7 cellular contexts compared by ENCODE assay signal in genomic region chr6:34246563-34247391, GRCh38. TPM values are rescaled to one million over a fixed set of nuclear protein-coding genes. Genes with fewer than 3 reads are reported as not detected.
DNase-seq lines count a peak whose midpoint lies in the region; ATAC-seq and TF ChIP-seq lines count a peak whose summit lies in the region.

No MANE protein-coding gene starts in this region.

- H3K56ac ChIP-seq in IMR-90 (ENCODE audit: extremely low read depth, insufficient read depth, low read length), result no peak overlapping the region

- peak; percentile 90 for DNase-seq in ELF-1 (ENCODE audit: low read depth, low spot score)
- peak; percentile 46 for DNase-seq in IMR-90
- peak in 4 of 5 donors; percentile 27 to 41 (median 40) for DNase-seq in T-helper 1 cell
- DNase-seq in cardiac fibroblast (ENCODE audit: low read depth in 2 of 2), result peak; percentile 35 to 37
- no peak for DNase-seq in natural killer cell treated with Interleukin-12 subunit alpha and Interleukin-12 subunit beta and Interleukin-15 and Interleukin-18, amount 100 ng/mL, for 72 hours (ENCODE audit: low spot score)
- no peak for DNase-seq in A172 (ENCODE audit: low spot score)
- no peak for DNase-seq in tibial artery

- H2AK9ac ChIP-seq in IMR-90 (replicated peaks; ENCODE audit: low read depth, low read length, poor library complexity), result peak overlapping the region; percentile 83

- BruUV-seq in IMR-90 (replicated peaks; lab: Mats Ljungman, UMichigan), result no TSS peak

- peak overlapping the region in 1 of 2 donors; percentile 78 for H3K27ac Mint-ChIP-seq in natural killer cell treated with Interleukin-12 subunit alpha and Interleukin-12 subunit beta and Interleukin-15 and Interleukin-18, amount 100 ng/mL, for 72 hours

- peak overlapping the region; percentile 37; the same call in 1 of the 2 replicates for H2BK120ac ChIP-seq in IMR-90 (ENCODE audit: low read depth, low read length)

- no peaks in the 10 kb centered on the region for H3K9me3 ChIP-seq in IMR-90 (ENCODE audit: control insufficient read depth, insufficient read depth, low read length)
- H3K9me3 ChIP-seq in tibial artery, result no peaks in the 10 kb centered on the region

- TF ChIP-seq CTCF in IMR-90 (conservative IDR thresholded peaks at IDR 0.05; ENCODE audit: low read depth, low read length), result peak; percentile 51
- peak; percentile 50 for TF ChIP-seq CTCF in cardiac fibroblast (IDR thresholded peaks at IDR 0.05; ENCODE audit: low read depth, low read length)
- no peak for TF ChIP-seq CTCF in tibial artery (IDR thresholded peaks at IDR 0.05)

- peak overlapping the region; percentile 79 for H2AK5ac ChIP-seq in IMR-90 (ENCODE audit: low read depth, low read length)

- peaks cover 25 to 38% of the 10 kb centered on the region in 2 donors for H3K4me1 Mint-ChIP-seq in natural killer cell treated with Interleukin-12 subunit alpha and Interleukin-12 subunit beta and Interleukin-15 and Interleukin-18, amount 100 ng/mL, for 72 hours (ENCODE audit: low read depth in 2 of 2)

- peak overlapping the region; percentile 70 for H3K4ac ChIP-seq in IMR-90 (ENCODE audit: low read depth, low read length)

- H3K4me2 ChIP-seq in IMR-90 (ENCODE audit: low read depth, low read length), result no peak overlapping the region

- WGBS in IMR-90 (ENCODE audit: extremely low coverage in 2 of 2, insufficient read length in 1 of 2), 2 experiments, result 67% methylated on average over 2 of the region's 8 CpGs; no CpG with 5 or more reads in 1 of the 2 experiments

- peaks cover 14% of the 10 kb centered on the region for H4K20me1 ChIP-seq in IMR-90 (ENCODE audit: insufficient read depth, low read length)

- H3K4me1 ChIP-seq in IMR-90 (ENCODE audit: control insufficient read depth, insufficient read depth, low read length) (peaks cover 29% of the 10 kb centered on the region), tibial artery (peaks cover 7 to 35% (median 26%) of the 10 kb centered on the region in 4 donors)

- H3K14ac ChIP-seq in IMR-90 (replicated peaks; ENCODE audit: low read depth, low read length), result no peak overlapping the region; the same call in 1 of the 2 replicates

- CTCF ChIA-PET in IMR-90 (lab: Yijun Ruan, JAX), result no interaction called here

- peaks cover 18% of the 10 kb centered on the region for H3K36me3 ChIP-seq in IMR-90 (ENCODE audit: control insufficient read depth, insufficient read depth, low read length)
- H3K36me3 ChIP-seq in tibial artery, result peaks cover 0 to 20% (median 0%) of the 10 kb centered on the region in 3 donors

- H3K79me1 ChIP-seq in IMR-90 (ENCODE audit: low read depth in 1 of 2, low read length in 2 of 2), result peaks cover 16 to 58% of the 10 kb centered on the region in 2 experiments; a peak in 3 of 4 replicates

- no peak overlapping the region for H3K18ac ChIP-seq in IMR-90 (ENCODE audit: low read depth, low read length)

- H3K4me3 ChIP-seq in IMR-90 (ENCODE audit: insufficient read depth, low read depth, low read length) (no peak overlapping the region), cardiac fibroblast (replicated peaks in 1 of 2; ENCODE audit: low read depth in 2 of 2, low read length in 2 of 2) (no peak overlapping the region), tibial artery (no peak overlapping the region)

- 0 out of 2 replicates have a peak overlapping the region, but pooled peaks have one; percentile 4 for H2BK20ac ChIP-seq in IMR-90 (ENCODE audit: low read depth, low read length)

- H4K91ac ChIP-seq in IMR-90 (ENCODE audit: insufficient read depth, low read depth, low read length), result peak overlapping the region; percentile 20; the same call in 1 of the 2 replicates

- H3K27me3 Mint-ChIP-seq in natural killer cell treated with Interleukin-12 subunit alpha and Interleukin-12 subunit beta and Interleukin-15 and Interleukin-18, amount 100 ng/mL, for 72 hours, result no peaks in the 10 kb centered on the region

- H4K5ac ChIP-seq in IMR-90 (ENCODE audit: low read depth, low read length), result no peak overlapping the region

- H3K4me3 Mint-ChIP-seq in natural killer cell treated with Interleukin-12 subunit alpha and Interleukin-12 subunit beta and Interleukin-15 and Interleukin-18, amount 100 ng/mL, for 72 hours, result peak overlapping the region; percentile 91

- H2BK15ac ChIP-seq in IMR-90 (ENCODE audit: low read depth, low read length), result peak overlapping the region; percentile 4; the same call in 1 of the 3 replicates

- no peak overlapping the region for H3K9ac ChIP-seq in IMR-90 (ENCODE audit: low read depth, low read length)

- in situ Hi-C loops in IMR-90 (cut with MboI; ENCODE audit: low sequenced_read_pairs), result loop anchor here (5.0 to 10.0 kb wide), 2 partner anchors 161 to 358 kb away; no protein-coding TSS in a partner anchor

- TF ChIP-seq RAD21 in IMR-90 (IDR thresholded peaks at IDR 0.05; ENCODE audit: low read length), result peak; percentile 46

- H2BK5ac ChIP-seq in IMR-90 (ENCODE audit: low read depth, low read length, poor library complexity, severe bottlenecking), result peak overlapping the region; percentile 49

- H2AFZ ChIP-seq in IMR-90 (replicated peaks; ENCODE audit: low read length, poor library complexity), result peak overlapping the region; percentile 28

- intact Hi-C loops in IMR-90 (cut with micrococcal nuclease) (no loop called here), tibial artery (cut with DNase I; ENCODE audit: low total_unique reads) (loop anchor here (5.0 kb wide), 3 partner anchors 49 to 171 kb away; partner anchors contain the start of gene NUDT3)

- no peak overlapping the region for H3K23ac ChIP-seq in IMR-90 (ENCODE audit: low read depth, low read length)

- dilution Hi-C loops in IMR-90 (cut with HindIII; ENCODE audit: low sequenced_read_pairs, unreplicated experiment), result no loop called here

- peaks cover 19% of the 10 kb centered on the region for H3K9me1 ChIP-seq in IMR-90 (ENCODE audit: insufficient read depth, low read length)

- H3K36me3 Mint-ChIP-seq in natural killer cell treated with Interleukin-12 subunit alpha and Interleukin-12 subunit beta and Interleukin-15 and Interleukin-18, amount 100 ng/mL, for 72 hours, result no peaks in the 10 kb centered on the region

- peak; percentile 63 for TF ChIP-seq POLR2A in IMR-90 (IDR thresholded peaks at IDR 0.05; ENCODE audit: low read depth, low read length)

- no peak for ATAC-seq in IMR-90 (ENCODE audit: low read depth)
- no peak for ATAC-seq in natural killer cell treated with Interleukin-12 subunit alpha and Interleukin-12 subunit beta and Interleukin-15 and Interleukin-18, amount 100 ng/mL, for 72 hours

- peak overlapping the region; percentile 15; the same call in 1 of the 2 replicates for H3K27ac ChIP-seq in IMR-90 (ENCODE audit: insufficient read depth, low read length)
- H3K27ac ChIP-seq in tibial artery, result peak overlapping the region in 1 of 2 donors; percentile 87

- POLR2A ChIA-PET in IMR-90 (lab: Charles Lee; ENCODE audit: unreplicated experiment), result no interaction called here

- H3K27me3 ChIP-seq in IMR-90 (ENCODE audit: control insufficient read depth, insufficient read depth, low read length) (no peaks in the 10 kb centered on the region), tibial artery (no peaks in the 10 kb centered on the region)

- peak overlapping the region in 1 of 2 experiments; percentile 42; a peak in 1 of 4 replicates for H4K8ac ChIP-seq in IMR-90 (ENCODE audit: low read depth in 2 of 2, low read length in 2 of 2)

- H3K9me3 Mint-ChIP-seq in natural killer cell treated with Interleukin-12 subunit alpha and Interleukin-12 subunit beta and Interleukin-15 and Interleukin-18, amount 100 ng/mL, for 72 hours, result no peaks in the 10 kb centered on the region

TF ChIP-seq in IMR-90, 13 proteins besides CTCF, POLR2A, EP300 and RAD21:
- peak; percentile 29; the same call in 1 of the 2 replicates for TF ChIP-seq SMC3 (IDR thresholded peaks at IDR 0.05; ENCODE audit: low read depth, low read length)
- TF ChIP-seq USF2 (IDR thresholded peaks at IDR 0.05; ENCODE audit: low read depth, low read length), result no peak
TF ChIP-seq in IMR-90: peak in this region for 1.

RNA-seq across cellular contexts. Expression of gene SMIM29, which starts 2.0 kb away (rescaled TPM):
- total RNA-seq in IMR-90 (2012; rRNA removed), result 8.1 and 8.4 TPM in 2 replicates
- 25.6 and 28.9 TPM in 2 replicates for polyA plus RNA-seq in IMR-90 (2012; rRNA removed)
- polyA plus RNA-seq in IMR-90 (2012; cell fraction: cytosol; rRNA removed), result 27.3 and 43.9 TPM in 2 replicates
- 16.8 and 47.4 TPM in 2 replicates for polyA plus RNA-seq in IMR-90 (2012; cell fraction: nucleus; rRNA removed; ENCODE audit: low replicate concordance)
- 10 to 100 TPM; 15.9 to 20.9 TPM for total RNA-seq in natural killer cell treated with Interleukin-12 subunit alpha and Interleukin-12 subunit beta and Interleukin-15 and Interleukin-18, amount 100 ng/mL, for 72 hours
- total RNA-seq in A172 (2014; rRNA removed; shearing (Covaris generic)), result 49.6 and 70.8 TPM in 2 replicates

RNA-seq across cellular contexts. Expression of gene HMGA1, which starts 10.1 kb away (rescaled TPM):
- 101 and 129 TPM in 2 replicates for total RNA-seq in IMR-90 (2012; rRNA removed)
- 589 and 652 TPM in 2 replicates for polyA plus RNA-seq in IMR-90 (2012; rRNA removed)
- polyA plus RNA-seq in IMR-90 (2012; cell fraction: cytosol; rRNA removed), result 380 and 646 TPM in 2 replicates
- polyA plus RNA-seq in IMR-90 (2012; cell fraction: nucleus; rRNA removed; ENCODE audit: low replicate concordance), result 226 and 344 TPM in 2 replicates
- 100 to 1,000 TPM; 151 to 556 TPM for total RNA-seq in natural killer cell treated with Interleukin-12 subunit alpha and Interleukin-12 subunit beta and Interleukin-15 and Interleukin-18, amount 100 ng/mL, for 72 hours
- 72.3 and 117 TPM in 2 replicates for total RNA-seq in A172 (2014; rRNA removed; shearing (Covaris generic))

Comparison
In these comparisons a context has a peak if more than half of its experiments do, and no peak if none do; other contexts are left out.
1. DNase-seq: peak in ELF-1 (single experiment), IMR-90 (single experiment), T-helper 1 cell (4 of 5) and cardiac fibroblast (2 of 2); none in natural killer cell treated with Interleukin-12 subunit alpha and Interleukin-12 subunit beta and Interleukin-15 and Interleukin-18, amount 100 ng/mL, for 72 hours (single experiment), A172 (single experiment) and tibial artery (0 of 2).
2. CTCF ChIP-seq: peak in IMR-90 (single experiment) and cardiac fibroblast (single experiment); none in tibial artery (0 of 2).